8 cellular contexts compared by ENCODE assay signal in the genomic region with DNA sequence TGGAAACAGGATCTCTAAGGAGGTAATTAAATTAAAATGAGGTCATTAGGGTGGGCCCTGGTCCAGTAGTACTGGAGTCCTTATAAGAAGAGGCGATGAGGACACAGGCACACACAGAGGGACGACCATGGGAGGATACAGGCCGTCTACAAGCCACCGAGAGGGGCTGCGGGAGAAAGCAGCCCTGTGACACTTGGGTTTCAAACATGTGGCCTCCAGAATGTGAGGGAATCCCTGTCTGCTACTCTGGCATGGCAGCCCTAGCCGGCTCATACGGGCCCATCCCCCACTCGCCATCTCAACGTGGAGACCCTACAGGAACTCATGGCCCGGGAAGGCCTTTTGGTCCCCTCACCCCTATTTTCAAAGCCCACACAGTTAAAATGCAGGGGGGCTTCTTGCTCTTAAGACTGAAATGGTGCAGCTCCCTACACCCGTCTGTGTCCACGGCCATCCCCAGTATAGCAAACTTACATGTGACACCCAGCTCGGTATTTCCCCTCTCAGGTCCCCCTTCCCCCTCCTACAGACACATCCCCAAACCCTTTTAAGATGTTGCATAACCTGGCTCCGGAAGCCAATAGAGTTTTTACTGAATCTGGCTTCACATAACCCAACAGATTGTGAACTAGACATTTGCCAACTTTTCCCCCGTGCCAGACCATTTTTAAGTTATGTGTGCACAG.
DNase-seq lines count a peak whose midpoint lies in the region; ATAC-seq lines count a peak whose summit lies in the region.

No MANE protein-coding gene starts in this region.

- intact Hi-C loops in right cardiac atrium (cut with DNase I): loop anchor here in 3 of 4 donors (5.0 to 10.0 kb wide), 2 partner anchors 122 to 124 kb away; a partner anchor contains a TSS

- 13% methylated on average over 15 of the region's 15 CpGs for WGBS in right cardiac atrium

- DNase-seq in ELF-1 (ENCODE audit: low read depth, low spot score) (peak; percentile 67), MV-4-11 (lab: John Stamatoyannopoulos, UW) (peak; percentile 87), right cardiac atrium (peak; percentile 18 to 68 (median 66)), NCI-H1048 (lab: John Stamatoyannopoulos, UW) (no peak), ecto neural progenitor cell (ENCODE audit: low spot score) (no peak)
- peak; percentile 29 for DNase-seq in activated naive CD4-positive, alpha-beta T cell treated with Interleukin-2 at 50 U/mL for 16 hours
- peak; percentile 16 for DNase-seq in stimulated activated CD4-positive, alpha-beta T cell treated with anti-CD3 and anti-CD28 coated beads, Interleukin-4, amount 100 ng/mL, for 1 hour

- peaks cover 9% of the 10 kb centered on the region for H3K4me1 ChIP-seq in right cardiac atrium (ENCODE audit: control insufficient read depth, insufficient read depth, low read length)

- peak overlapping the region; percentile 86 for H3K27ac ChIP-seq in right cardiac atrium (ENCODE audit: low read length)

- ATAC-seq in GM21529 (IDR thresholded peaks at IDR 0.05; ENCODE audit: unreplicated experiment): peak; percentile 32
- ATAC-seq in right cardiac atrium: peak; percentile 65 to 69

- no peaks in the 10 kb centered on the region for H3K27me3 ChIP-seq in right cardiac atrium (ENCODE audit: control insufficient read depth, insufficient read depth)

- H3K9me3 ChIP-seq in right cardiac atrium (ENCODE audit: control insufficient read depth, low read length): no peaks in the 10 kb centered on the region

- no peak overlapping the region for H3K4me3 ChIP-seq in right cardiac atrium (ENCODE audit: low read length)

Comparison
In these comparisons a context has a peak if more than half of its experiments do, and no peak if none do; other contexts are left out.
1. DNase-seq: peak in ELF-1 (single experiment), MV-4-11 (single experiment), activated naive CD4-positive, alpha-beta T cell treated with Interleukin-2 at 50 U/mL for 16 hours (single experiment), right cardiac atrium (3 of 3) and stimulated activated CD4-positive, alpha-beta T cell treated with anti-CD3 and anti-CD28 coated beads, Interleukin-4, amount 100 ng/mL, for 1 hour (single experiment); none in NCI-H1048 (single experiment) and ecto neural progenitor cell (single experiment).